Comparison of ENCODE assay signal across 16 cellular contexts in genomic region chr10:133349577-133350011, GRCh38. TPM values are rescaled to one million over a fixed set of nuclear protein-coding genes. Genes with fewer than 3 reads are reported as not detected.
A peak's percentile ranks its signal among the peaks of the same experiment; 100 is the strongest.
DNase-seq lines count a peak whose midpoint lies in the region; ATAC-seq lines count a peak whose summit lies in the region.
"Had no signal": no experiment of that assay in that cellular context is flagged by ENCODE, and none has a peak within 500 bp of the region (broad histone marks: within the 10 kb centered on the region; RNA-seq: fewer than 3 reads in every experiment).

No MANE protein-coding gene starts in this region.

- POLR2A ChIA-PET in activated naive CD8-positive, alpha-beta T cell treated with anti-CD3 and anti-CD28 coated beads, Interleukin-2, amount 10 ng/mL, durations not matched to agents 7 days and 5 days (lab: Charles Lee), result no interaction called here

- DNase-seq in activated naive CD8-positive, alpha-beta T cell treated with anti-CD3 and anti-CD28 coated beads, Interleukin-2, amount 10 ng/mL, durations not matched to agents 7 days and 5 days, result peak; percentile 30
- no peak for DNase-seq in activated naive CD8-positive, alpha-beta T cell treated with anti-CD3 and anti-CD28 coated beads for 36 hours
- DNase-seq in left lobe of liver (ENCODE audit: low spot score) (peak; percentile 47), cerebellum (ENCODE audit: low spot score) (no peak)
- DNase-seq: 8988T; EL; KG1; NCI-H1048; NCI-H146; NCI-H2107; NCI-H226; NCI-H526; NK-92 treated with Interleukin-12 subunit alpha and Interleukin-12 subunit beta, amount 100 ng/mL, for 24 hours; OCI-M1 had no signal

- H3K9me3 Mint-ChIP-seq in activated naive CD8-positive, alpha-beta T cell treated with anti-CD3 and anti-CD28 coated beads, Interleukin-2, amount 10 ng/mL, durations not matched to agents 7 days and 5 days, result no peaks in the 10 kb centered on the region
- no peaks in the 10 kb centered on the region for H3K9me3 Mint-ChIP-seq in activated naive CD8-positive, alpha-beta T cell treated with anti-CD3 and anti-CD28 coated beads for 36 hours

- no peak overlapping the region for H3K4me3 Mint-ChIP-seq in activated naive CD8-positive, alpha-beta T cell treated with anti-CD3 and anti-CD28 coated beads, Interleukin-2, amount 10 ng/mL, durations not matched to agents 7 days and 5 days
- H3K4me3 Mint-ChIP-seq in activated naive CD8-positive, alpha-beta T cell treated with anti-CD3 and anti-CD28 coated beads for 36 hours, result no peak overlapping the region

- H3K4me1 Mint-ChIP-seq in activated naive CD8-positive, alpha-beta T cell treated with anti-CD3 and anti-CD28 coated beads, Interleukin-2, amount 10 ng/mL, durations not matched to agents 7 days and 5 days, result no peaks in the 10 kb centered on the region
- H3K4me1 Mint-ChIP-seq in activated naive CD8-positive, alpha-beta T cell treated with anti-CD3 and anti-CD28 coated beads for 36 hours, result no peaks in the 10 kb centered on the region

- H3K27me3 Mint-ChIP-seq in activated naive CD8-positive, alpha-beta T cell treated with anti-CD3 and anti-CD28 coated beads, Interleukin-2, amount 10 ng/mL, durations not matched to agents 7 days and 5 days, result peaks cover 11% of the 10 kb centered on the region
- H3K27me3 Mint-ChIP-seq in activated naive CD8-positive, alpha-beta T cell treated with anti-CD3 and anti-CD28 coated beads for 36 hours, result peaks cover 29% of the 10 kb centered on the region

- no peak for ATAC-seq in activated naive CD8-positive, alpha-beta T cell treated with anti-CD3 and anti-CD28 coated beads, Interleukin-2, amount 10 ng/mL, durations not matched to agents 7 days and 5 days (ENCODE audit: low read depth)
- no peak for ATAC-seq in left lobe of liver

- no peaks in the 10 kb centered on the region for H3K36me3 Mint-ChIP-seq in activated naive CD8-positive, alpha-beta T cell treated with anti-CD3 and anti-CD28 coated beads, Interleukin-2, amount 10 ng/mL, durations not matched to agents 7 days and 5 days
- no peaks in the 10 kb centered on the region for H3K36me3 Mint-ChIP-seq in activated naive CD8-positive, alpha-beta T cell treated with anti-CD3 and anti-CD28 coated beads for 36 hours

- H3K27ac Mint-ChIP-seq in activated naive CD8-positive, alpha-beta T cell treated with anti-CD3 and anti-CD28 coated beads, Interleukin-2, amount 10 ng/mL, durations not matched to agents 7 days and 5 days, result no peak overlapping the region
- no peak overlapping the region for H3K27ac Mint-ChIP-seq in activated naive CD8-positive, alpha-beta T cell treated with anti-CD3 and anti-CD28 coated beads for 36 hours

RNA-seq across cellular contexts. Expression of gene PRAP1, which starts 2.4 kb away (rescaled TPM):
- total RNA-seq in activated naive CD8-positive, alpha-beta T cell treated with anti-CD3 and anti-CD28 coated beads, Interleukin-2, amount 10 ng/mL, durations not matched to agents 7 days and 5 days, result not detected
- total RNA-seq in activated naive CD8-positive, alpha-beta T cell treated with anti-CD3 and anti-CD28 coated beads for 36 hours, result not detected
- 275 TPM for total RNA-seq in left lobe of liver
- total RNA-seq in cerebellum, result not detected
- total RNA-seq: H4, M059J had no signal

RNA-seq across cellular contexts. Expression of gene FUOM, which starts 8.2 kb away (rescaled TPM):
- 10 to 100 TPM; 15.4 to 17.3 TPM for total RNA-seq in activated naive CD8-positive, alpha-beta T cell treated with anti-CD3 and anti-CD28 coated beads, Interleukin-2, amount 10 ng/mL, durations not matched to agents 7 days and 5 days
- 10 to 100 TPM; 27.8 to 29.4 TPM for total RNA-seq in activated naive CD8-positive, alpha-beta T cell treated with anti-CD3 and anti-CD28 coated beads for 36 hours
- total RNA-seq in left lobe of liver (177 TPM), cerebellum (2.6 TPM)

RNA-seq across cellular contexts. Expression of gene CALY, which starts 12.9 kb away (rescaled TPM):
- total RNA-seq in activated naive CD8-positive, alpha-beta T cell treated with anti-CD3 and anti-CD28 coated beads, Interleukin-2, amount 10 ng/mL, durations not matched to agents 7 days and 5 days, result 1 to 10 TPM; 3.1 to 3.6 TPM
- total RNA-seq in activated naive CD8-positive, alpha-beta T cell treated with anti-CD3 and anti-CD28 coated beads for 36 hours, result not detected
- total RNA-seq in left lobe of liver (0.45 TPM), cerebellum (6.6 TPM)
- total RNA-seq: H4, M059J had no signal

RNA-seq across cellular contexts. Expression of gene ECHS1, which starts 23.6 kb away (rescaled TPM):
- 10 to 100 TPM; 33.5 to 36.1 TPM for total RNA-seq in activated naive CD8-positive, alpha-beta T cell treated with anti-CD3 and anti-CD28 coated beads, Interleukin-2, amount 10 ng/mL, durations not matched to agents 7 days and 5 days
- 10 to 100 TPM; 58.1 to 62.2 TPM for total RNA-seq in activated naive CD8-positive, alpha-beta T cell treated with anti-CD3 and anti-CD28 coated beads for 36 hours
- total RNA-seq in left lobe of liver (764 TPM), cerebellum (23.7 TPM)

RNA-seq across cellular contexts. Expression of gene PAOX, which starts 29.5 kb away (rescaled TPM):
- total RNA-seq in activated naive CD8-positive, alpha-beta T cell treated with anti-CD3 and anti-CD28 coated beads, Interleukin-2, amount 10 ng/mL, durations not matched to agents 7 days and 5 days, result 1 to 10 TPM; 7.2 to 9.9 TPM
- total RNA-seq in activated naive CD8-positive, alpha-beta T cell treated with anti-CD3 and anti-CD28 coated beads for 36 hours, result 1 to 10 TPM; 4.6 to 4.7 TPM
- total RNA-seq in left lobe of liver, result 18.0 TPM
- total RNA-seq in cerebellum, result 7.1 TPM
- total RNA-seq: H4 had no signal

Comparison
In these comparisons a context has a peak if more than half of its experiments do, and no peak if none do; other contexts are left out.
1. DNase-seq: peak in activated naive CD8-positive, alpha-beta T cell treated with anti-CD3 and anti-CD28 coated beads, Interleukin-2, amount 10 ng/mL, durations not matched to agents 7 days and 5 days (single experiment) and left lobe of liver (single experiment); none in activated naive CD8-positive, alpha-beta T cell treated with anti-CD3 and anti-CD28 coated beads for 36 hours (single experiment) and cerebellum (single experiment).
2. RNA of gene PRAP1, which starts 2.4 kb away (total RNA-seq): 275 TPM in left lobe of liver (single experiment); not detected in activated naive CD8-positive, alpha-beta T cell treated with anti-CD3 and anti-CD28 coated beads, Interleukin-2, amount 10 ng/mL, durations not matched to agents 7 days and 5 days, not detected in activated naive CD8-positive, alpha-beta T cell treated with anti-CD3 and anti-CD28 coated beads for 36 hours and not detected in cerebellum (single experiment); every median in the first group is over 100 times any median in the second.